ENCODE assay signal across 14 cellular contexts in genomic region chr6:154937306-154938244, GRCh38. TPM values are rescaled to one million over a fixed set of nuclear protein-coding genes. Genes with fewer than 3 reads are reported as not detected.
A peak's percentile ranks its signal among the peaks of the same experiment; 100 is the strongest.
DNase-seq lines count a peak whose midpoint lies in the region; ATAC-seq, FAIRE-seq and TF ChIP-seq lines count a peak whose summit lies in the region.
"Had no signal": no experiment of that assay in that cellular context is flagged by ENCODE, and none has a peak within 500 bp of the region (broad histone marks: within the 10 kb centered on the region; RNA-seq: fewer than 3 reads in every experiment).

No MANE protein-coding gene starts in this region.

- no peaks in the 10 kb centered on the region for H3K27me3 ChIP-seq in H7 (ENCODE audit: control insufficient read depth, insufficient read depth, low read length)
- no peaks in the 10 kb centered on the region for H3K27me3 ChIP-seq in endodermal cell (ENCODE audit: control insufficient read depth, insufficient read depth, low read length, poor library complexity, severe bottlenecking)
- no peaks in the 10 kb centered on the region for H3K27me3 ChIP-seq in mesendoderm (ENCODE audit: insufficient read depth, low read length, poor library complexity)
- H3K27me3 ChIP-seq in small intestine (ENCODE audit: control insufficient read depth in 2 of 2, insufficient read depth in 2 of 2, low read length in 2 of 2): no peaks in the 10 kb centered on the region
- H3K27me3 ChIP-seq: stomach had no signal

- H3K79me1 ChIP-seq in mesendoderm (ENCODE audit: low read length): no peaks in the 10 kb centered on the region

- no peak overlapping the region for H4K8ac ChIP-seq in mesendoderm (ENCODE audit: low read depth, low read length)

- TF ChIP-seq CTCF in endodermal cell (conservative IDR thresholded peaks at IDR 0.05): peak; percentile 44

- peak overlapping the region; percentile 84 for H3K27ac Mint-ChIP-seq in endodermal cell

- H3K4me1 Mint-ChIP-seq in endodermal cell: peaks cover 19% of the 10 kb centered on the region

- 79% methylated on average over 10 to 17 of the region's 17 CpGs for WGBS in endodermal cell (ENCODE audit: insufficient coverage in 1 of 2, insufficient read length in 1 of 2), 2 experiments
- WGBS in mesendoderm (ENCODE audit: extremely low coverage, insufficient coverage, low lambda C conversion rate): no CpG with 5 or more reads among the region's 17 CpGs
- 76 to 79% (median 77%) methylated on average over 17 of the region's 17 CpGs for WGBS in small intestine, 3 donors

- FAIRE-seq in small intestine (lab: Jason Lieb, UNC): no peak

- peak overlapping the region; percentile 35 for H3K18ac ChIP-seq in mesendoderm (ENCODE audit: low read length)

- no peaks in the 10 kb centered on the region for H3K9me3 Mint-ChIP-seq in endodermal cell

- H3K56ac ChIP-seq in mesendoderm (ENCODE audit: low read length): peak overlapping the region; percentile 74

- no peaks in the 10 kb centered on the region for H3K9me3 ChIP-seq in endodermal cell (ENCODE audit: control insufficient read depth, low read length)
- H3K9me3 ChIP-seq in small intestine (ENCODE audit: control insufficient read depth, low read depth): no peaks in the 10 kb centered on the region
- H3K9me3 ChIP-seq: stomach had no signal

- H3K9ac ChIP-seq in endodermal cell (ENCODE audit: extremely low read depth, low read length, poor library complexity, severe bottlenecking) (no peak overlapping the region), mesendoderm (ENCODE audit: low read length) (no peak overlapping the region)

- no peak overlapping the region for H2AK5ac ChIP-seq in mesendoderm (ENCODE audit: low read length)

- no peaks in the 10 kb centered on the region for H3K36me3 Mint-ChIP-seq in endodermal cell (ENCODE audit: low read depth)

- no peak overlapping the region for H3K23ac ChIP-seq in mesendoderm (ENCODE audit: low read length)

- H3K27me3 Mint-ChIP-seq in endodermal cell (ENCODE audit: insufficient read depth): no peaks in the 10 kb centered on the region

- H2BK5ac ChIP-seq in mesendoderm (ENCODE audit: low read length): peak overlapping the region; percentile 30

- DNase-seq in AG08396 (ENCODE audit: low spot score) (peak; percentile 27), H7 (peak; percentile 66), endodermal cell (peak; percentile 79), mesendoderm (peak; percentile 50), small intestine (no peak)
- DNase-seq: activated CD4-positive, alpha-beta T cell treated with anti-CD3 and anti-CD28 coated beads for 48 hours; activated T-cell treated with anti-CD3 and anti-CD28 coated beads, Interleukin-2, amount 50 U/mL, for 48 hours; NCI-H82; T-helper 2 cell had no signal

- H3K36me3 ChIP-seq in H7 (replicated peaks; ENCODE audit: control insufficient read depth, insufficient read depth, low read length): no peaks in the 10 kb centered on the region
- H3K36me3 ChIP-seq in endodermal cell (ENCODE audit: control insufficient read depth, insufficient read depth, low read length): no peaks in the 10 kb centered on the region
- no peaks in the 10 kb centered on the region for H3K36me3 ChIP-seq in mesendoderm (ENCODE audit: control insufficient read depth, insufficient read depth, low read length)
- no peaks in the 10 kb centered on the region for H3K36me3 ChIP-seq in small intestine (ENCODE audit: control insufficient read depth in 2 of 2, insufficient read depth in 2 of 2, low read length in 2 of 2)
- H3K36me3 ChIP-seq: stomach had no signal

- H3K79me2 ChIP-seq in mesendoderm (ENCODE audit: control insufficient read depth, insufficient read depth, low read length): no peaks in the 10 kb centered on the region

- no peak overlapping the region for H3K4me2 ChIP-seq in mesendoderm (ENCODE audit: low read length)

- no peak overlapping the region for H2BK120ac ChIP-seq in mesendoderm (ENCODE audit: low read depth, low read length)

- no peak overlapping the region for H2BK15ac ChIP-seq in mesendoderm (replicated peaks; ENCODE audit: low read depth)

- no peak overlapping the region for H3K4me3 Mint-ChIP-seq in endodermal cell

- H3K27ac ChIP-seq in endodermal cell (ENCODE audit: low read depth, low read length): no peak overlapping the region
- H3K27ac ChIP-seq in mesendoderm (ENCODE audit: low read depth, low read length): no peak overlapping the region
- H3K27ac ChIP-seq in small intestine (ENCODE audit: low read depth in 1 of 2, low read length in 1 of 2): no peak overlapping the region

- H3K4ac ChIP-seq in mesendoderm (ENCODE audit: low read depth, low read length): no peak overlapping the region

- ATAC-seq in HG03025 (IDR thresholded peaks at IDR 0.05; ENCODE audit: low FRiP score, unreplicated experiment) (no peak), GM18907 (IDR thresholded peaks at IDR 0.05; ENCODE audit: unreplicated experiment) (no peak), HG03159 (IDR thresholded peaks at IDR 0.05; ENCODE audit: unreplicated experiment) (no peak)
- ATAC-seq: esophagus mucosa had no signal

- H3K4me3 ChIP-seq in H7 (ENCODE audit: insufficient read depth, low read depth, low read length) (no peak overlapping the region), endodermal cell (ENCODE audit: low read length) (no peak overlapping the region), mesendoderm (ENCODE audit: low read length) (no peak overlapping the region), small intestine (ENCODE audit: low read depth in 1 of 2, low read length in 2 of 2) (no peak overlapping the region)
- H3K4me3 ChIP-seq: stomach had no signal

- H3K4me1 ChIP-seq in endodermal cell (ENCODE audit: control insufficient read depth, insufficient read depth, low read length) (peaks cover 9% of the 10 kb centered on the region), mesendoderm (ENCODE audit: control insufficient read depth, low read depth, low read length) (peaks cover 11% of the 10 kb centered on the region), small intestine (ENCODE audit: control insufficient read depth in 2 of 2, insufficient read depth in 1 of 2, low read depth in 1 of 2, low read length in 1 of 2) (no peaks in the 10 kb centered on the region)

- H4K5ac ChIP-seq in mesendoderm (ENCODE audit: low read length): no peak overlapping the region

RNA-seq across cellular contexts. Expression of gene TIAM2, which starts 57.5 kb away (rescaled TPM):
- total RNA-seq in H7 (2014; rRNA removed; shearing (Covaris generic)): 10.2 and 12.0 TPM in 2 replicates
- total RNA-seq in endodermal cell: 10 to 100 TPM; 15.7 to 17.5 TPM
- 19.0 TPM for polyA plus RNA-seq in endodermal cell (2013, experiment 1 of 2)
- polyA plus RNA-seq in endodermal cell (2013, experiment 2 of 2): 18.6 TPM
- 6.3 TPM for polyA plus RNA-seq in mesendoderm (2013, experiment 1 of 2)
- 6.0 TPM for polyA plus RNA-seq in mesendoderm (2013, experiment 2 of 2)
- polyA plus RNA-seq in small intestine: 10 to 100 TPM in 2 of 3 donors, 1 to 10 TPM in 1; 7.8 to 34.4 (median 19.2) TPM
